ENCODE assay signal across 35 cellular contexts in genomic region chr9:133065070-133065388, GRCh38.
"Had no signal": no experiment of that assay in that cellular context is flagged by ENCODE, and none has a peak within 500 bp of the region (broad histone marks: within the 10 kb centered on the region; RNA-seq: fewer than 3 reads in every experiment).

No MANE protein-coding gene starts in this region.

- H3K4me1 Mint-ChIP-seq: central memory CD8-positive, alpha-beta T cell had no signal

- H3K36me3 ChIP-seq: adrenal gland, brain microvascular endothelial cell, cardiac muscle cell, MG63, SJCRH30 had no signal

- H3K9me3 Mint-ChIP-seq: activated CD4-positive, alpha-beta memory T cell treated with anti-CD3 and anti-CD28 coated beads for 36 hours; activated CD4-positive, alpha-beta T cell treated with anti-CD3 and anti-CD28 coated beads, Interleukin-2, amount 10 ng/mL, durations not matched to agents 7 days and 5 days; activated naive CD4-positive, alpha-beta T cell treated with anti-CD3 and anti-CD28 coated beads for 36 hours; activated naive CD4-positive, alpha-beta T cell treated with anti-CD3 and anti-CD28 coated beads, Interleukin-2, amount 50 U/mL, for 72 hours; activated T-cell treated with anti-CD3 and anti-CD28 coated beads, Interleukin-2, amount 50 U/mL, for 4 hours; activated T-helper 1 cell treated with anti-CD3 and anti-CD28 coated beads, Interleukin-12 subunit alpha, Interleukin-12 subunit beta, Interleukin-2, Interleukin-4 antibody, amounts not matched to agents 30 ng/mL and 10 ng/mL and 1 ng/mL, durations not matched to agents 14 hours and 24 hours and 36 hours; central memory CD8-positive, alpha-beta T cell had no signal

- H3K4me3 ChIP-seq: adrenal gland, cardiac muscle cell, MG63, PC-9, SJCRH30, SK-N-MC had no signal

- H2AFZ ChIP-seq: PC-9 had no signal

- H3K4me2 ChIP-seq: PC-9 had no signal

- H3K27ac Mint-ChIP-seq: activated CD4-positive, alpha-beta memory T cell treated with anti-CD3 and anti-CD28 coated beads for 36 hours; activated CD4-positive, alpha-beta T cell treated with anti-CD3 and anti-CD28 coated beads for 36 hours; activated CD4-positive, alpha-beta T cell treated with anti-CD3 and anti-CD28 coated beads, Interleukin-2, amount 10 ng/mL, durations not matched to agents 7 days and 5 days; activated naive CD4-positive, alpha-beta T cell treated with anti-CD3 and anti-CD28 coated beads for 36 hours; activated naive CD4-positive, alpha-beta T cell treated with anti-CD3 and anti-CD28 coated beads, Interleukin-2, amount 50 U/mL, for 72 hours; activated T-helper 1 cell treated with anti-CD3 and anti-CD28 coated beads, Interleukin-12 subunit alpha, Interleukin-12 subunit beta, Interleukin-2, Interleukin-4 antibody, amounts not matched to agents 30 ng/mL and 10 ng/mL and 1 ng/mL, durations not matched to agents 14 hours and 24 hours and 36 hours had no signal

- H3K36me3 Mint-ChIP-seq: activated CD4-positive, alpha-beta memory T cell treated with anti-CD3 and anti-CD28 coated beads for 36 hours; activated naive CD4-positive, alpha-beta T cell treated with anti-CD3 and anti-CD28 coated beads, Interleukin-2, amount 50 U/mL, for 72 hours had no signal

- H3K9me3 ChIP-seq: adrenal gland, MG63, SJCRH30 had no signal

- H3K27ac ChIP-seq: adrenal gland, brain microvascular endothelial cell, cardiac muscle cell, PC-9, SJCRH30, SK-N-MC, WERI-Rb-1 had no signal

- H3K4me3 Mint-ChIP-seq: activated CD4-positive, alpha-beta memory T cell treated with anti-CD3 and anti-CD28 coated beads for 36 hours; activated CD4-positive, alpha-beta T cell treated with anti-CD3 and anti-CD28 coated beads for 36 hours; activated CD4-positive, alpha-beta T cell treated with anti-CD3 and anti-CD28 coated beads, Interleukin-2, amount 10 ng/mL, durations not matched to agents 7 days and 5 days; activated naive CD4-positive, alpha-beta T cell treated with anti-CD3 and anti-CD28 coated beads for 36 hours; activated T-cell treated with anti-CD3 and anti-CD28 coated beads, Interleukin-2, amount 50 U/mL, for 4 hours; activated T-helper 1 cell treated with anti-CD3 and anti-CD28 coated beads, Interleukin-12 subunit alpha, Interleukin-12 subunit beta, Interleukin-2, Interleukin-4 antibody, amounts not matched to agents 30 ng/mL and 10 ng/mL and 1 ng/mL, durations not matched to agents 14 hours and 24 hours and 36 hours; central memory CD8-positive, alpha-beta T cell had no signal

- DNase-seq: activated CD4-positive, alpha-beta memory T cell treated with anti-CD3 and anti-CD28 coated beads for 36 hours; activated CD4-positive, alpha-beta T cell treated with anti-CD3 and anti-CD28 coated beads for 36 hours; activated CD4-positive, alpha-beta T cell treated with anti-CD3 and anti-CD28 coated beads, Interleukin-2, amount 10 ng/mL, durations not matched to agents 7 days and 5 days; activated CD8-positive, alpha-beta memory T cell treated with anti-CD3 and anti-CD28 coated beads, Interleukin-2, amount 50 U/mL, for 4 hours; activated gamma-delta T cell treated with Interleukin-2 at 50 U/mL for 16 hours; activated naive CD4-positive, alpha-beta T cell treated with anti-CD3 and anti-CD28 coated beads for 36 hours; activated T-cell treated with anti-CD3 and anti-CD28 coated beads for 4 hours; activated T-cell treated with anti-CD3 and anti-CD28 coated beads, Interleukin-2, amount 50 U/mL, for 4 hours; adrenal gland; brain microvascular endothelial cell; Kasumi-1; KG1; MG63; NCI-H1048; NCI-H1105 treated with DMSO at 0.1 percent for 48 hours; NCI-H1436 treated with DMSO at 0.1 percent for 48 hours; NCI-H1694 treated with DMSO at 0.1 percent for 48 hours; NCI-H2029; NCI-H2107; NCI-H2171; NCI-H510A; NCI-H526; NCI-H748 treated with DMSO at 0.1 percent for 48 hours; NK-92 treated with Interleukin-12 subunit alpha and Interleukin-12 subunit beta, amount 100 ng/mL, for 24 hours; PC-9; SHP77; SJCRH30; T1000; WERI-Rb-1 had no signal

- ATAC-seq: activated CD4-positive, alpha-beta T cell treated with anti-CD3 and anti-CD28 coated beads for 36 hours; activated CD4-positive, CD25-positive, alpha-beta regulatory T cell treated with anti-CD3 and anti-CD28 coated beads, Interleukin-2, amount 50 U/mL, for 24 hours; activated naive CD4-positive, alpha-beta T cell treated with anti-CD3 and anti-CD28 coated beads, Interleukin-2, amount 50 U/mL, for 72 hours; activated T-cell treated with anti-CD3 and anti-CD28 coated beads, Interleukin-2, amount 50 U/mL, for 4 hours had no signal

- H3K27me3 Mint-ChIP-seq: activated CD4-positive, alpha-beta memory T cell treated with anti-CD3 and anti-CD28 coated beads for 36 hours; activated CD4-positive, alpha-beta T cell treated with anti-CD3 and anti-CD28 coated beads for 36 hours; activated CD4-positive, alpha-beta T cell treated with anti-CD3 and anti-CD28 coated beads, Interleukin-2, amount 10 ng/mL, durations not matched to agents 7 days and 5 days; central memory CD8-positive, alpha-beta T cell had no signal

- H3K27me3 ChIP-seq: adrenal gland, brain microvascular endothelial cell, cardiac muscle cell, MG63, SJCRH30 had no signal
